14 cellular contexts compared by ENCODE assay signal in the genomic region with DNA sequence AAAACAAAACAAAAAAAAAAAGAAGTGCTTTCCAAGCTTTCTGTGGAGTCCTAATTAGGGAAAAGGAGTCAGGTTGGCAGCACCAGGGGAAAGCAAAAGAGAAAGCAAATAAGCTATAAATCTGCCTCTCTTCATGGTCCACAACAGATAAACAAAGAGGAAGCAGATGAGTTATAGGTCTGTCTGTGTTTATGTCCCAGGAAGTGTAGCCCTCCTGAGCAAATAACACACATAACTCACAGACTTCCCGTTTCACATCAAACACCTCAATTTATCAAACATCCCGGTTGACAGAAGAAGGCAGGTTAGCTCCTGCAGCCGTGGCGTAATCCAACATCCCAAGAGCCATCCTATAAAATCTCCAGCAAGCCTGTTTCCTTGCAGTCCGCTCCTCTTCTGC. TPM values are rescaled to one million over a fixed set of nuclear protein-coding genes. Genes with fewer than 3 reads are reported as not detected.
DNase-seq lines count a peak whose midpoint lies in the region; ATAC-seq and TF ChIP-seq lines count a peak whose summit lies in the region.
"Had no signal": no experiment of that assay in that cellular context is flagged by ENCODE, and none has a peak within 500 bp of the region (broad histone marks: within the 10 kb centered on the region; RNA-seq: fewer than 3 reads in every experiment).

No MANE protein-coding gene starts in this region.

- no peaks in the 10 kb centered on the region for H3K9me3 ChIP-seq in DOHH2 (ENCODE audit: control insufficient read depth, insufficient read depth, low read length)
- no peaks in the 10 kb centered on the region for H3K9me3 ChIP-seq in SK-N-SH
- H3K9me3 ChIP-seq: heart left ventricle had no signal

- TF ChIP-seq CTCF in DOHH2 (IDR thresholded peaks at IDR 0.05; ENCODE audit: low read depth, low read length, poor library complexity, severe bottlenecking) (no peak), RWPE1 (conservative IDR thresholded peaks at IDR 0.05; ENCODE audit: low read depth) (no peak), SK-N-SH (IDR thresholded peaks at IDR 0.05) (no peak)

- H3F3A ChIP-seq in DOHH2 (ENCODE audit: control insufficient read depth, insufficient read depth) (peaks cover 38% of the 10 kb centered on the region), SK-N-SH (replicated peaks; ENCODE audit: insufficient read depth) (no peaks in the 10 kb centered on the region)

- no peak for TF ChIP-seq EP300 in SK-N-SH (IDR thresholded peaks at IDR 0.05; ENCODE audit: borderline replicate concordance in 1 of 2, low read depth in 1 of 2, low read length in 1 of 2)

- peak; percentile 70 for DNase-seq in M059J (ENCODE audit: low read depth)
- no peak for DNase-seq in RWPE1 (ENCODE audit: low spot score)
- peak; percentile 37 to 46 for DNase-seq in lung microvascular endothelial cell (ENCODE audit: low read depth in 2 of 2)
- no peak for DNase-seq in SK-N-SH
- no peak for DNase-seq in cerebellar nuclear complex (lab: John Stamatoyannopoulos, UW)
- DNase-seq: Calu3, heart left ventricle, NCI-H1436 had no signal

- H3K27me3 ChIP-seq in DOHH2 (ENCODE audit: control insufficient read depth, low read length) (no peaks in the 10 kb centered on the region), SK-N-SH (ENCODE audit: insufficient read depth) (no peaks in the 10 kb centered on the region)
- H3K27me3 ChIP-seq: heart left ventricle had no signal

- H3K4me2 ChIP-seq in DOHH2 (ENCODE audit: low read length) (peak overlapping the region; percentile 76), SK-N-SH (no peak overlapping the region)
- H3K4me2 ChIP-seq: GM23338 had no signal

- H3K4me3 ChIP-seq in DOHH2 (ENCODE audit: low read length) (peak overlapping the region; percentile 54), SK-N-SH (ENCODE audit: low read depth in 2 of 2, low read length in 1 of 2) (no peak overlapping the region)
- H3K4me3 ChIP-seq: GM23338, heart left ventricle had no signal

- H3K79me2 ChIP-seq in DOHH2 (ENCODE audit: control insufficient read depth, low read length) (peaks cover 14% of the 10 kb centered on the region), SK-N-SH (ENCODE audit: insufficient read depth) (no peaks in the 10 kb centered on the region)

- no peak overlapping the region for H3K9ac ChIP-seq in SK-N-SH

- no peak for TF ChIP-seq RAD21 in SK-N-SH (IDR thresholded peaks at IDR 0.05; ENCODE audit: low read length)

- CTCF ChIA-PET in RWPE1 (lab: Yijun Ruan, JAX) (interaction anchor here (0.5 to 1.2 kb wide), 2 partner anchors 10 to 389 kb away, joined by 3 read pairs; no protein-coding TSS in a partner anchor), SK-N-SH (lab: Yijun Ruan, JAX) (interaction anchor here (0.6 to 2.1 kb wide), 6 partner anchors 10 to 760 kb away, joined by 3 to 4 read pairs (median 3); no protein-coding TSS in a partner anchor)

- POLR2A ChIA-PET in RWPE1 (lab: Yijun Ruan, JAX; ENCODE audit: low non-redundant PET): no interaction called here
- POLR2A ChIA-PET in SK-N-SH (lab: Yijun Ruan, JAX): no interaction called here

- WGBS in SK-N-SH (ENCODE audit: low lambda C conversion rate): 56% methylated on average over 5 of the region's 5 CpGs

- H3K9me2 ChIP-seq in DOHH2 (replicated peaks; ENCODE audit: control insufficient read depth, low read length) (no peaks in the 10 kb centered on the region), SK-N-SH (no peaks in the 10 kb centered on the region)

- H3K36me3 ChIP-seq in DOHH2 (ENCODE audit: control insufficient read depth, low read length) (0 out of 2 replicates have a peak, but pooled peaks cover 4% of the 10 kb centered on the region), SK-N-SH (replicated peaks in 1 of 2; ENCODE audit: control insufficient read depth in 1 of 2, insufficient read depth in 2 of 2, low read length in 1 of 2) (no peaks in the 10 kb centered on the region)
- H3K36me3 ChIP-seq: heart left ventricle had no signal

- ATAC-seq in GM21717 (IDR thresholded peaks at IDR 0.05; ENCODE audit: unreplicated experiment) (no peak), GM18907 (IDR thresholded peaks at IDR 0.05; ENCODE audit: unreplicated experiment) (no peak)
- ATAC-seq: GM23338, heart left ventricle had no signal

- H3K4me1 ChIP-seq in DOHH2 (ENCODE audit: control insufficient read depth, low read length) (peaks cover 100% of the 10 kb centered on the region), SK-N-SH (ENCODE audit: control insufficient read depth in 1 of 2, insufficient read depth in 2 of 2, low read depth in 1 of 2, low read length in 1 of 2) (no peaks in the 10 kb centered on the region)

- no peaks in the 10 kb centered on the region for H4K20me1 ChIP-seq in DOHH2 (ENCODE audit: control insufficient read depth, insufficient read depth, low read depth, low read length)
- H4K20me1 ChIP-seq in SK-N-SH (ENCODE audit: insufficient read depth): no peaks in the 10 kb centered on the region

- no peak overlapping the region for H2AFZ ChIP-seq in SK-N-SH (ENCODE audit: low read depth)

- peak overlapping the region; percentile 97 for H3K27ac ChIP-seq in DOHH2 (ENCODE audit: low read depth, low read length)
- peak overlapping the region; percentile 73 for H3K27ac ChIP-seq in RWPE1
- no peak overlapping the region for H3K27ac ChIP-seq in SK-N-SH (ENCODE audit: low read depth in 2 of 2, low read length in 1 of 2)

TF ChIP-seq in SK-N-SH, 30 proteins besides CTCF, POLR2A, EP300 and RAD21 (continues in another document):
- TF ChIP-seq RCOR1 (IDR thresholded peaks at IDR 0.05; ENCODE audit: low read length) (no peak), JUND (IDR thresholded peaks at IDR 0.05) (no peak), YY1 (IDR thresholded peaks at IDR 0.05; ENCODE audit: low read depth) (no peak), TEAD4 (IDR thresholded peaks at IDR 0.05; ENCODE audit: borderline replicate concordance, insufficient read depth) (no peak), GABPA (IDR thresholded peaks at IDR 0.05; ENCODE audit: low read depth) (no peak), SIN3A (IDR thresholded peaks at IDR 0.05; ENCODE audit: borderline replicate concordance, low read depth, low read length) (no peak), ELF1 (IDR thresholded peaks at IDR 0.05) (no peak), TAF1 (IDR thresholded peaks at IDR 0.05; ENCODE audit: borderline replicate concordance, low read depth, low read length) (no peak)
- TF ChIP-seq, protein P1, sequence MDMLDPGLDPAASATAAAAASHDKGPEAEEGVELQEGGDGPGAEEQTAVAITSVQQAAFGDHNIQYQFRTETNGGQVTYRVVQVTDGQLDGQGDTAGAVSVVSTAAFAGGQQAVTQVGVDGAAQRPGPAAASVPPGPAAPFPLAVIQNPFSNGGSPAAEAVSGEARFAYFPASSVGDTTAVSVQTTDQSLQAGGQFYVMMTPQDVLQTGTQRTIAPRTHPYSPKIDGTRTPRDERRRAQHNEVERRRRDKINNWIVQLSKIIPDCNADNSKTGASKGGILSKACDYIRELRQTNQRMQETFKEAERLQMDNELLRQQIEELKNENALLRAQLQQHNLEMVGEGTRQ (IDR thresholded peaks at IDR 0.05; ENCODE audit: borderline replicate concordance, low read depth, low read length): no peak
- TF ChIP-seq, protein P2, sequence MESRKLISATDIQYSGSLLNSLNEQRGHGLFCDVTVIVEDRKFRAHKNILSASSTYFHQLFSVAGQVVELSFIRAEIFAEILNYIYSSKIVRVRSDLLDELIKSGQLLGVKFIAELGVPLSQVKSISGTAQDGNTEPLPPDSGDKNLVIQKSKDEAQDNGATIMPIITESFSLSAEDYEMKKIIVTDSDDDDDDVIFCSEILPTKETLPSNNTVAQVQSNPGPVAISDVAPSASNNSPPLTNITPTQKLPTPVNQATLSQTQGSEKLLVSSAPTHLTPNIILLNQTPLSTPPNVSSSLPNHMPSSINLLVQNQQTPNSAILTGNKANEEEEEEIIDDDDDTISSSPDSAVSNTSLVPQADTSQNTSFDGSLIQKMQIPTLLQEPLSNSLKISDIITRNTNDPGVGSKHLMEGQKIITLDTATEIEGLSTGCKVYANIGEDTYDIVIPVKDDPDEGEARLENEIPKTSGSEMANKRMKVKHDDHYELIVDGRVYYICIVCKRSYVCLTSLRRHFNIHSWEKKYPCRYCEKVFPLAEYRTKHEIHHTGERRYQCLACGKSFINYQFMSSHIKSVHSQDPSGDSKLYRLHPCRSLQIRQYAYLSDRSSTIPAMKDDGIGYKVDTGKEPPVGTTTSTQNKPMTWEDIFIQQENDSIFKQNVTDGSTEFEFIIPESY (IDR thresholded peaks at IDR 0.05; ENCODE audit: borderline replicate concordance, low read depth): no peak
- TF ChIP-seq, protein P3, sequence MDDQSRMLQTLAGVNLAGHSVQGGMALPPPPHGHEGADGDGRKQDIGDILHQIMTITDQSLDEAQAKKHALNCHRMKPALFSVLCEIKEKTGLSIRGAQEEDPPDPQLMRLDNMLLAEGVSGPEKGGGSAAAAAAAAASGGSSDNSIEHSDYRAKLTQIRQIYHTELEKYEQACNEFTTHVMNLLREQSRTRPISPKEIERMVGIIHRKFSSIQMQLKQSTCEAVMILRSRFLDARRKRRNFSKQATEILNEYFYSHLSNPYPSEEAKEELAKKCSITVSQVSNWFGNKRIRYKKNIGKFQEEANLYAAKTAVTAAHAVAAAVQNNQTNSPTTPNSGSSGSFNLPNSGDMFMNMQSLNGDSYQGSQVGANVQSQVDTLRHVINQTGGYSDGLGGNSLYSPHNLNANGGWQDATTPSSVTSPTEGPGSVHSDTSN (IDR thresholded peaks at IDR 0.05): no peak

RNA-seq across cellular contexts. Expression of a gene that starts 5.6 kb away (rescaled TPM):
- 4.2 and 7.1 TPM in 2 replicates for total RNA-seq in M059J (2014; rRNA removed; shearing (Covaris generic))
- total RNA-seq in lung microvascular endothelial cell: under 0.01 and 0.20 TPM in 2 replicates
- 0.02 TPM in 2 replicates for polyA plus RNA-seq in SK-N-SH (2012; rRNA removed)
- polyA plus RNA-seq in SK-N-SH (2012; cell fraction: cytosol; rRNA removed): 0.01 TPM in 1 of 2 replicates, not detected in the other
- 0.07 and 0.14 TPM in 2 replicates for polyA plus RNA-seq in SK-N-SH (2012; cell fraction: nucleus; rRNA removed)
- total RNA-seq: T-helper 1 cell treated with Interleukin-12 subunit alpha and Interleukin-12 subunit beta and Interleukin-4 antibody, amounts not matched to agents 30 ng/mL and 1 ng/mL, for 36 hours had no signal
- polyA plus RNA-seq: GM23338 had no signal

RNA-seq across cellular contexts. Expression of a gene that starts 48.8 kb away (rescaled TPM):
- total RNA-seq in M059J (2014; rRNA removed; shearing (Covaris generic)): not detected in 2 replicates
- under 0.01 TPM in 1 of 2 replicates, not detected in the other for total RNA-seq in lung microvascular endothelial cell
- polyA plus RNA-seq in SK-N-SH (2012; rRNA removed): not detected in 2 replicates
- not detected in 2 replicates for polyA plus RNA-seq in SK-N-SH (2012; cell fraction: cytosol; rRNA removed)
- polyA plus RNA-seq in SK-N-SH (2012; cell fraction: nucleus; rRNA removed): not detected in 2 replicates
- total RNA-seq: Calu3; GM23338; myocyte; T-helper 1 cell treated with Interleukin-12 subunit alpha and Interleukin-12 subunit beta and Interleukin-4 antibody, amounts not matched to agents 30 ng/mL and 1 ng/mL, for 36 hours had no signal
- polyA plus RNA-seq: GM23338 had no signal

RNA-seq across cellular contexts. Expression of a gene that starts 53.9 kb away (rescaled TPM):
- total RNA-seq in M059J (2014; rRNA removed; shearing (Covaris generic)): 2.1 and 2.9 TPM in 2 replicates
- 2.6 and 5.8 TPM in 2 replicates for total RNA-seq in lung microvascular endothelial cell
- polyA plus RNA-seq in SK-N-SH (2012; rRNA removed): 1.8 and 2.1 TPM in 2 replicates
- polyA plus RNA-seq in SK-N-SH (2012; cell fraction: cytosol; rRNA removed): 1.1 and 1.4 TPM in 2 replicates
- polyA plus RNA-seq in SK-N-SH (2012; cell fraction: nucleus; rRNA removed): 4.3 and 5.7 TPM in 2 replicates

Comparison
In these comparisons a context has a peak if more than half of its experiments do, and no peak if none do; other contexts are left out.
1. H3K27ac ChIP-seq: peak in DOHH2 (single experiment) and RWPE1 (single experiment); none in SK-N-SH (0 of 2).
2. DNase-seq: peak in M059J (single experiment) and lung microvascular endothelial cell (2 of 2); none in RWPE1 (single experiment), SK-N-SH (single experiment) and cerebellar nuclear complex (0 of 2).